Comparison of ENCODE assay signal across 1 cellular context in the genomic region with DNA sequence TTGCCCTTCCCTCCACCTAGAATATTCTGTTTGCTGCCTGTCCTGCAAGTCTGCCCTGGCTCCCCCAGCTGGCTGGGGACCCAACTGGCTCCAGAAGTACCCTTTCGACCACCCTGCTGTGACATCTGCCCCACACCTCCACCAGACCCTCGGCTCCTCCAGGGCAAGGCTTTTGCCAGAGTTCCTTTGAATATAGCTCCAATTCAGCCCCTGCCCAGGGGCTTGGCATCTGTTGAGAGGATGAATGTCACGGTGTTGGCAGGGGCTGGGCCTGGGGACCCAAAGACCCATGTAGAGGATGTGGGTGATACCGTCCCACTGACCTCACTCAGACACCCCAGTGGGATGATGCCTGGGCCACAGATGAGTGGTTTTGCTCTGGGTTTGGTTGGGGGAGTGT.
TF ChIP-seq lines count a peak whose summit lies in the region.

No MANE protein-coding gene starts in this region.

TF ChIP-seq in H1, 55 proteins besides CTCF, POLR2A, EP300 and RAD21:
- TF ChIP-seq POU5F1 (IDR thresholded peaks at IDR 0.05; ENCODE audit: low read depth, low read length) = no peak
- TF ChIP-seq FOSL1 (IDR thresholded peaks at IDR 0.05; ENCODE audit: insufficient read depth, low read depth, low read length) = no peak
- TF ChIP-seq, protein P1, sequence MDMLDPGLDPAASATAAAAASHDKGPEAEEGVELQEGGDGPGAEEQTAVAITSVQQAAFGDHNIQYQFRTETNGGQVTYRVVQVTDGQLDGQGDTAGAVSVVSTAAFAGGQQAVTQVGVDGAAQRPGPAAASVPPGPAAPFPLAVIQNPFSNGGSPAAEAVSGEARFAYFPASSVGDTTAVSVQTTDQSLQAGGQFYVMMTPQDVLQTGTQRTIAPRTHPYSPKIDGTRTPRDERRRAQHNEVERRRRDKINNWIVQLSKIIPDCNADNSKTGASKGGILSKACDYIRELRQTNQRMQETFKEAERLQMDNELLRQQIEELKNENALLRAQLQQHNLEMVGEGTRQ (IDR thresholded peaks at IDR 0.05; ENCODE audit: low read length) = no peak
- no peak for TF ChIP-seq HDAC6 (IDR thresholded peaks at IDR 0.05; ENCODE audit: low read depth, low read length)
- TF ChIP-seq YY1 (IDR thresholded peaks at IDR 0.05; ENCODE audit: low read depth, low read length) = no peak
- no peak for TF ChIP-seq CREB1 (IDR thresholded peaks at IDR 0.05)
- TF ChIP-seq, protein P2, sequence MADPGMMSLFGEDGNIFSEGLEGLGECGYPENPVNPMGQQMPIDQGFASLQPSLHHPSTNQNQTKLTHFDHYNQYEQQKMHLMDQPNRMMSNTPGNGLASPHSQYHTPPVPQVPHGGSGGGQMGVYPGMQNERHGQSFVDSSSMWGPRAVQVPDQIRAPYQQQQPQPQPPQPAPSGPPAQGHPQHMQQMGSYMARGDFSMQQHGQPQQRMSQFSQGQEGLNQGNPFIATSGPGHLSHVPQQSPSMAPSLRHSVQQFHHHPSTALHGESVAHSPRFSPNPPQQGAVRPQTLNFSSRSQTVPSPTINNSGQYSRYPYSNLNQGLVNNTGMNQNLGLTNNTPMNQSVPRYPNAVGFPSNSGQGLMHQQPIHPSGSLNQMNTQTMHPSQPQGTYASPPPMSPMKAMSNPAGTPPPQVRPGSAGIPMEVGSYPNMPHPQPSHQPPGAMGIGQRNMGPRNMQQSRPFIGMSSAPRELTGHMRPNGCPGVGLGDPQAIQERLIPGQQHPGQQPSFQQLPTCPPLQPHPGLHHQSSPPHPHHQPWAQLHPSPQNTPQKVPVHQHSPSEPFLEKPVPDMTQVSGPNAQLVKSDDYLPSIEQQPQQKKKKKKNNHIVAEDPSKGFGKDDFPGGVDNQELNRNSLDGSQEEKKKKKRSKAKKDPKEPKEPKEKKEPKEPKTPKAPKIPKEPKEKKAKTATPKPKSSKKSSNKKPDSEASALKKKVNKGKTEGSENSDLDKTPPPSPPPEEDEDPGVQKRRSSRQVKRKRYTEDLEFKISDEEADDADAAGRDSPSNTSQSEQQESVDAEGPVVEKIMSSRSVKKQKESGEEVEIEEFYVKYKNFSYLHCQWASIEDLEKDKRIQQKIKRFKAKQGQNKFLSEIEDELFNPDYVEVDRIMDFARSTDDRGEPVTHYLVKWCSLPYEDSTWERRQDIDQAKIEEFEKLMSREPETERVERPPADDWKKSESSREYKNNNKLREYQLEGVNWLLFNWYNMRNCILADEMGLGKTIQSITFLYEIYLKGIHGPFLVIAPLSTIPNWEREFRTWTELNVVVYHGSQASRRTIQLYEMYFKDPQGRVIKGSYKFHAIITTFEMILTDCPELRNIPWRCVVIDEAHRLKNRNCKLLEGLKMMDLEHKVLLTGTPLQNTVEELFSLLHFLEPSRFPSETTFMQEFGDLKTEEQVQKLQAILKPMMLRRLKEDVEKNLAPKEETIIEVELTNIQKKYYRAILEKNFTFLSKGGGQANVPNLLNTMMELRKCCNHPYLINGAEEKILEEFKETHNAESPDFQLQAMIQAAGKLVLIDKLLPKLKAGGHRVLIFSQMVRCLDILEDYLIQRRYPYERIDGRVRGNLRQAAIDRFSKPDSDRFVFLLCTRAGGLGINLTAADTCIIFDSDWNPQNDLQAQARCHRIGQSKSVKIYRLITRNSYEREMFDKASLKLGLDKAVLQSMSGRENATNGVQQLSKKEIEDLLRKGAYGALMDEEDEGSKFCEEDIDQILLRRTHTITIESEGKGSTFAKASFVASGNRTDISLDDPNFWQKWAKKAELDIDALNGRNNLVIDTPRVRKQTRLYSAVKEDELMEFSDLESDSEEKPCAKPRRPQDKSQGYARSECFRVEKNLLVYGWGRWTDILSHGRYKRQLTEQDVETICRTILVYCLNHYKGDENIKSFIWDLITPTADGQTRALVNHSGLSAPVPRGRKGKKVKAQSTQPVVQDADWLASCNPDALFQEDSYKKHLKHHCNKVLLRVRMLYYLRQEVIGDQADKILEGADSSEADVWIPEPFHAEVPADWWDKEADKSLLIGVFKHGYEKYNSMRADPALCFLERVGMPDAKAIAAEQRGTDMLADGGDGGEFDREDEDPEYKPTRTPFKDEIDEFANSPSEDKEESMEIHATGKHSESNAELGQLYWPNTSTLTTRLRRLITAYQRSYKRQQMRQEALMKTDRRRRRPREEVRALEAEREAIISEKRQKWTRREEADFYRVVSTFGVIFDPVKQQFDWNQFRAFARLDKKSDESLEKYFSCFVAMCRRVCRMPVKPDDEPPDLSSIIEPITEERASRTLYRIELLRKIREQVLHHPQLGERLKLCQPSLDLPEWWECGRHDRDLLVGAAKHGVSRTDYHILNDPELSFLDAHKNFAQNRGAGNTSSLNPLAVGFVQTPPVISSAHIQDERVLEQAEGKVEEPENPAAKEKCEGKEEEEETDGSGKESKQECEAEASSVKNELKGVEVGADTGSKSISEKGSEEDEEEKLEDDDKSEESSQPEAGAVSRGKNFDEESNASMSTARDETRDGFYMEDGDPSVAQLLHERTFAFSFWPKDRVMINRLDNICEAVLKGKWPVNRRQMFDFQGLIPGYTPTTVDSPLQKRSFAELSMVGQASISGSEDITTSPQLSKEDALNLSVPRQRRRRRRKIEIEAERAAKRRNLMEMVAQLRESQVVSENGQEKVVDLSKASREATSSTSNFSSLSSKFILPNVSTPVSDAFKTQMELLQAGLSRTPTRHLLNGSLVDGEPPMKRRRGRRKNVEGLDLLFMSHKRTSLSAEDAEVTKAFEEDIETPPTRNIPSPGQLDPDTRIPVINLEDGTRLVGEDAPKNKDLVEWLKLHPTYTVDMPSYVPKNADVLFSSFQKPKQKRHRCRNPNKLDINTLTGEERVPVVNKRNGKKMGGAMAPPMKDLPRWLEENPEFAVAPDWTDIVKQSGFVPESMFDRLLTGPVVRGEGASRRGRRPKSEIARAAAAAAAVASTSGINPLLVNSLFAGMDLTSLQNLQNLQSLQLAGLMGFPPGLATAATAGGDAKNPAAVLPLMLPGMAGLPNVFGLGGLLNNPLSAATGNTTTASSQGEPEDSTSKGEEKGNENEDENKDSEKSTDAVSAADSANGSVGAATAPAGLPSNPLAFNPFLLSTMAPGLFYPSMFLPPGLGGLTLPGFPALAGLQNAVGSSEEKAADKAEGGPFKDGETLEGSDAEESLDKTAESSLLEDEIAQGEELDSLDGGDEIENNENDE (IDR thresholded peaks at IDR 0.05; ENCODE audit: insufficient replicate concordance, low read length) = no peak
- no peak for TF ChIP-seq GABPA (IDR thresholded peaks at IDR 0.05; ENCODE audit: borderline replicate concordance, insufficient read depth, low read length)
- no peak for TF ChIP-seq SP4 (IDR thresholded peaks at IDR 0.05; ENCODE audit: low read length)
- TF ChIP-seq, protein P3, sequence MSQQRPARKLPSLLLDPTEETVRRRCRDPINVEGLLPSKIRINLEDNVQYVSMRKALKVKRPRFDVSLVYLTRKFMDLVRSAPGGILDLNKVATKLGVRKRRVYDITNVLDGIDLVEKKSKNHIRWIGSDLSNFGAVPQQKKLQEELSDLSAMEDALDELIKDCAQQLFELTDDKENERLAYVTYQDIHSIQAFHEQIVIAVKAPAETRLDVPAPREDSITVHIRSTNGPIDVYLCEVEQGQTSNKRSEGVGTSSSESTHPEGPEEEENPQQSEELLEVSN (IDR thresholded peaks at IDR 0.05) = no peak
- TF ChIP-seq SIX5 (IDR thresholded peaks at IDR 0.05; ENCODE audit: low read depth, low read length) = no peak
- no peak for TF ChIP-seq HDAC2 (IDR thresholded peaks at IDR 0.05; ENCODE audit: borderline replicate concordance in 1 of 2, low read depth in 2 of 2, low read length in 2 of 2)
- no peak for TF ChIP-seq BACH1 (IDR thresholded peaks at IDR 0.05; ENCODE audit: low read length)
- TF ChIP-seq JUN (IDR thresholded peaks at IDR 0.05; ENCODE audit: low read depth, low read length) = no peak
- no peak for TF ChIP-seq CTBP2 (IDR thresholded peaks at IDR 0.05; ENCODE audit: borderline replicate concordance, insufficient read depth, insufficient read length, low read length)
TF ChIP-seq in H1: peak in this region for 0.
